In the genomic region with DNA sequence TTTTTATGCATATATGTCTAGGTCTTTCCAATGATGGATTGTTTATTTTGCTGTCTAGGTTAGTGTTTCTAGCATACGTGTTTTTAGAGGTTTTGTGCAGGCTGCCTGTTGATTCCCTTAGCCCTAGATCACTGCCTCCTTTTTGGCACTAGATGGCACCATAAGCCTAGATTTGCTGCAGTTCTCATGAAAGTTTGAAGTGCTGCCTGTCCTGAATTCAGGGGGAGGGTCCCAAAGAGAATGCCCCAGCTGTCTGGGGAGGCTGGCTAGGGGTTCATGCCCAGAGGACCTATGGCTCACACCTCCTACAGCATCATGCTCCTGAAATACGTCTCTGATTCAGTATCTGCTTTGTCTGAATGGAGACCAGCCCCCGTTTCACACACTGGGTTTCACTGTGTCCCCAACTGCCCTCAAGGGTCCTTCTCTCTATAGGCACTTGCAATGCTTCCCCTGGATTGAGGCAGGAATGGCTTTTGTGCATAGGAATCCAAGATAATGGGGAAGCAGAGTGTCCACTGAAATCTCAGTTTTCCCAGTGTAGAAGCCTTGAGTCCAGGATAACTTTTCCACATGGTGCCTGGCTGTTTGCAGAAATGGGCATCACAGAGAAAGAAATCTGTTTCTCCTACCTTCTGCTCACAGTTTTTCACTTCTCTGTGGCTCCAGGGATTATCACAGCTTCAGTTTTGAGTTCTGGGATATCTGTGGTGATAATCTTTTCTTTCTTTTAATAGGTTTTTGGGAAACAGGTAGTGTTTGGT, we compare ENCODE assay signal across 1 cellular context.
TF ChIP-seq lines count a peak whose summit lies in the region.

No MANE protein-coding gene starts in this region.

TF ChIP-seq in endothelial cell of umbilical vein, 7 proteins besides CTCF, POLR2A, EP300 and RAD21 (continued from another document):
- TF ChIP-seq, protein P1, sequence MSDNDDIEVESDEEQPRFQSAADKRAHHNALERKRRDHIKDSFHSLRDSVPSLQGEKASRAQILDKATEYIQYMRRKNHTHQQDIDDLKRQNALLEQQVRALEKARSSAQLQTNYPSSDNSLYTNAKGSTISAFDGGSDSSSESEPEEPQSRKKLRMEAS (IDR thresholded peaks at IDR 0.05; ENCODE audit: insufficient read depth, insufficient read length): no peak
- TF ChIP-seq MYC (IDR thresholded peaks at IDR 0.05; ENCODE audit: low read depth, low read length) (no peak), JUN (IDR thresholded peaks at IDR 0.05; ENCODE audit: borderline replicate concordance, insufficient read depth, insufficient read length, low read depth) (no peak)
TF ChIP-seq in endothelial cell of umbilical vein: peak in this region for 0.
